ENCODE assay signal across 16 cellular contexts in genomic region chr14:91728616-91729183, GRCh38. TPM values are rescaled to one million over a fixed set of nuclear protein-coding genes. Genes with fewer than 3 reads are reported as not detected.
DNase-seq lines count a peak whose midpoint lies in the region; ATAC-seq and TF ChIP-seq lines count a peak whose summit lies in the region.
"Had no signal": no experiment of that assay in that cellular context is flagged by ENCODE, and none has a peak within 500 bp of the region (broad histone marks: within the 10 kb centered on the region; RNA-seq: fewer than 3 reads in every experiment).

No MANE protein-coding gene starts in this region.

- peak; percentile 7 for DNase-seq in stimulated activated CD4-positive, alpha-beta T cell treated with anti-CD3 and anti-CD28 coated beads, Interleukin-15, amount 100 ng/mL, for 24 hours
- DNase-seq in stimulated activated CD4-positive, alpha-beta T cell treated with anti-CD3 and anti-CD28 coated beads, Interleukin-1b, Interleukin-23, amount 100 ng/mL, for 48 hours, result no peak
- DNase-seq in OCI-M1 (lab: John Stamatoyannopoulos, UW) (peak; percentile 1), fibroblast of the aortic adventitia (ENCODE audit: low read depth) (peak; percentile 47), MM.1S (no peak), HUDEP-2 (lab: John Stamatoyannopoulos, UW; ENCODE audit: unreplicated experiment in 76 of 76) (no peak)
- DNase-seq: CD8-positive, alpha-beta memory T cell; H9; NCI-H2107; NCI-H226; NCI-H526; NK-92 treated with Interleukin-12 subunit alpha and Interleukin-12 subunit beta, amount 100 ng/mL, for 24 hours had no signal

- no peak overlapping the region for H2AFZ ChIP-seq in MM.1S (ENCODE audit: low read length)

- H3F3A ChIP-seq in MM.1S (ENCODE audit: insufficient read depth, low read length), result no peaks in the 10 kb centered on the region

- no peak overlapping the region for H3K27ac ChIP-seq in MM.1S (ENCODE audit: low read length)
- H3K27ac ChIP-seq: BLaER1, SJSA1 had no signal

- H3K4me3 ChIP-seq in fibroblast of the aortic adventitia (ENCODE audit: low read depth, low read length) (no peak overlapping the region), MM.1S (ENCODE audit: low read length) (no peak overlapping the region)
- H3K4me3 ChIP-seq: BLaER1, SJSA1 had no signal

- H3K4me2 ChIP-seq in MM.1S (ENCODE audit: low read depth, low read length), result no peak overlapping the region
- H3K4me2 ChIP-seq: BLaER1 had no signal

- H3K9me3 ChIP-seq in MM.1S (replicated peaks; ENCODE audit: insufficient read depth, low read length), result no peaks in the 10 kb centered on the region
- H3K9me3 ChIP-seq: BLaER1, SJSA1 had no signal

- no peaks in the 10 kb centered on the region for H3K4me1 ChIP-seq in MM.1S (ENCODE audit: low read length)
- H3K4me1 ChIP-seq: BLaER1, SJSA1 had no signal

- no peaks in the 10 kb centered on the region for H3K9me2 ChIP-seq in MM.1S (replicated peaks; ENCODE audit: insufficient read depth, low read length)

- ATAC-seq in GM18867 (IDR thresholded peaks at IDR 0.05; ENCODE audit: unreplicated experiment), result no peak

- no peak for TF ChIP-seq CTCF in fibroblast of the aortic adventitia (IDR thresholded peaks at IDR 0.05; ENCODE audit: insufficient read depth, low read length)
- no peak for TF ChIP-seq CTCF in MM.1S (IDR thresholded peaks at IDR 0.05; ENCODE audit: low read length)

- H4K20me1 ChIP-seq in MM.1S (ENCODE audit: insufficient read depth, low read length), result no peaks in the 10 kb centered on the region
- H4K20me1 ChIP-seq: BLaER1 had no signal

- no peak overlapping the region for H3K9ac ChIP-seq in MM.1S (ENCODE audit: low read length)
- H3K9ac ChIP-seq: BLaER1 had no signal

- H3K36me3 ChIP-seq in MM.1S (replicated peaks; ENCODE audit: insufficient read depth, low read length), result no peaks in the 10 kb centered on the region
- H3K36me3 ChIP-seq: BLaER1, SJSA1 had no signal

- no peaks in the 10 kb centered on the region for H3K79me2 ChIP-seq in MM.1S (ENCODE audit: low read length)

- H3K27me3 ChIP-seq in MM.1S (replicated peaks; ENCODE audit: insufficient read depth, low read length), result no peaks in the 10 kb centered on the region
- H3K27me3 ChIP-seq: BLaER1, SJSA1 had no signal

RNA-seq across cellular contexts. Expression of gene CATSPERB, which starts 3.2 kb away (rescaled TPM):
- 0.81 TPM in 1 of 2 replicates, not detected in the other for total RNA-seq in fibroblast of the aortic adventitia (ENCODE audit: low replicate concordance)
- total RNA-seq: A673, SJSA1 had no signal

Comparison
In these comparisons a context has a peak if more than half of its experiments do, and no peak if none do; other contexts are left out.
1. DNase-seq: peak in stimulated activated CD4-positive, alpha-beta T cell treated with anti-CD3 and anti-CD28 coated beads, Interleukin-15, amount 100 ng/mL, for 24 hours (single experiment), OCI-M1 (single experiment) and fibroblast of the aortic adventitia (single experiment); none in stimulated activated CD4-positive, alpha-beta T cell treated with anti-CD3 and anti-CD28 coated beads, Interleukin-1b, Interleukin-23, amount 100 ng/mL, for 48 hours (single experiment), MM.1S (single experiment) and HUDEP-2 (0 of 76).